8 cellular contexts compared by ENCODE assay signal in the genomic region with DNA sequence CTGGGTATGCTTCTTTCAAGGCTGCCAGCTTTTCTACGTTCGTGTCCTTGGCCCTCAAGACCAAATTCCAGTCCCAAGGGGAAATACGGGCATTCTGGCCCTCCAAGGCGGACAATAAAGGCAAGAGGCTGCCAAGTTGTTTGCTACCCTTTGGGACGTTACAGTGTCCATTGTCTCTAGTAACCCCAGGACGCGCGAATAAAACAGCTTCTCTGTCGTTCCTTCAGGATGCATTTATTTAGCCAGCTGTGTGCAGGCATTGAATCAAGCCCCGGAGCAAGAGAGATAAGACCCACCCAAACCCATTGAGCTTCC. TPM values are rescaled to one million over a fixed set of nuclear protein-coding genes. Genes with fewer than 3 reads are reported as not detected.
DNase-seq lines count a peak whose midpoint lies in the region; ATAC-seq and TF ChIP-seq lines count a peak whose summit lies in the region.

No MANE protein-coding gene starts in this region.

- peak overlapping the region; percentile 93 to 98 (median 96) for H3K4me3 Mint-ChIP-seq in CD4-positive, alpha-beta memory T cell
- H3K4me3 Mint-ChIP-seq in endothelial cell (ENCODE audit: unreplicated experiment): peak overlapping the region; percentile 95

- no peak for DNase-seq in CD4-positive, alpha-beta memory T cell
- DNase-seq in endothelial cell (ENCODE audit: low spot score) (no peak), osteoblast (ENCODE audit: insufficient read length, low spot score, missing footprints) (no peak), D341Med (ENCODE audit: low spot score) (no peak), AG20443 (ENCODE audit: low spot score) (no peak)

- H3K9me3 ChIP-seq in CD4-positive, alpha-beta memory T cell (ENCODE audit: control insufficient read depth in 1 of 2, low read length in 2 of 2): no peaks in the 10 kb centered on the region
- no peaks in the 10 kb centered on the region for H3K9me3 ChIP-seq in OCI-LY1 (ENCODE audit: low read length)
- H3K9me3 ChIP-seq in osteoblast (ENCODE audit: low read depth, low read length): no peaks in the 10 kb centered on the region

- H3K79me2 ChIP-seq in OCI-LY1 (ENCODE audit: insufficient read depth, low read length) (peaks cover 8% of the 10 kb centered on the region; the same call in 1 of the 2 replicates), osteoblast (ENCODE audit: insufficient read depth, low read length) (peaks cover 29% of the 10 kb centered on the region)

- H2AFZ ChIP-seq in OCI-LY1 (ENCODE audit: low read length) (0 out of 2 replicates have a peak overlapping the region, but pooled peaks have one; percentile 13), osteoblast (ENCODE audit: low read length) (peak overlapping the region; percentile 96)

- peaks cover 13 to 22% of the 10 kb centered on the region in 2 donors for H3K36me3 Mint-ChIP-seq in CD4-positive, alpha-beta memory T cell
- peaks cover 9% of the 10 kb centered on the region for H3K36me3 Mint-ChIP-seq in endothelial cell (ENCODE audit: low read depth, unreplicated experiment)

- CTCF ChIA-PET in CD4-positive, alpha-beta memory T cell (lab: Charles Lee; ENCODE audit: partially characterized antibody): interaction anchor here (0.9 to 9.5 kb wide), 23 partner anchors 9 to 189 kb away, joined by 3 to 89 read pairs (median 8); a partner anchor contains a TSS

- peaks cover 0 to 2% (median 0%) of the 10 kb centered on the region in 8 donors for H3K9me3 Mint-ChIP-seq in CD4-positive, alpha-beta memory T cell
- no peaks in the 10 kb centered on the region for H3K9me3 Mint-ChIP-seq in endothelial cell (ENCODE audit: unreplicated experiment)

- intact Hi-C loops in CD4-positive, alpha-beta memory T cell (cut with micrococcal nuclease): no loop called here

- H3K27ac ChIP-seq in CD4-positive, alpha-beta memory T cell (ENCODE audit: low read depth, low read length): peak overlapping the region; percentile 71
- H3K27ac ChIP-seq in OCI-LY1 (ENCODE audit: low read depth, low read length, poor library complexity, severe bottlenecking) (peak overlapping the region; percentile 56), osteoblast (ENCODE audit: low read depth, low read length) (peak overlapping the region; percentile 88)

- H3F3A ChIP-seq in OCI-LY1 (ENCODE audit: insufficient read depth, low read length): no peaks in the 10 kb centered on the region

- peaks cover 22 to 44% (median 33%) of the 10 kb centered on the region in 4 donors for H3K4me1 Mint-ChIP-seq in CD4-positive, alpha-beta memory T cell
- peaks cover 22% of the 10 kb centered on the region for H3K4me1 Mint-ChIP-seq in endothelial cell (ENCODE audit: unreplicated experiment)

- H4K20me1 ChIP-seq in OCI-LY1 (ENCODE audit: insufficient read depth, low read length) (no peaks in the 10 kb centered on the region), osteoblast (ENCODE audit: insufficient read depth, low read length) (no peaks in the 10 kb centered on the region)

- peak overlapping the region; percentile 80 to 94 (median 92) for H3K27ac Mint-ChIP-seq in CD4-positive, alpha-beta memory T cell
- peak overlapping the region; percentile 97 for H3K27ac Mint-ChIP-seq in endothelial cell (ENCODE audit: unreplicated experiment)

- H3K27me3 ChIP-seq in CD4-positive, alpha-beta memory T cell (ENCODE audit: insufficient read depth, low read length): no peaks in the 10 kb centered on the region
- H3K27me3 ChIP-seq in OCI-LY1 (ENCODE audit: insufficient read depth, low read length): no peaks in the 10 kb centered on the region
- no peaks in the 10 kb centered on the region for H3K27me3 ChIP-seq in osteoblast (ENCODE audit: insufficient read depth, low read length)

- no peak for TF ChIP-seq CTCF in OCI-LY1 (IDR thresholded peaks at IDR 0.05; ENCODE audit: low read length)
- no peak for TF ChIP-seq CTCF in endothelial cell (IDR thresholded peaks at IDR 0.05; ENCODE audit: unreplicated experiment)
- no peak for TF ChIP-seq CTCF in osteoblast (IDR thresholded peaks at IDR 0.05; ENCODE audit: extremely low read depth, low read depth, low read length)

- peak overlapping the region; percentile 96 for H3K4me2 ChIP-seq in OCI-LY1 (ENCODE audit: low read length)
- H3K4me2 ChIP-seq in osteoblast (ENCODE audit: insufficient read depth, low read length): peak overlapping the region; percentile 100

- peaks cover 19% of the 10 kb centered on the region for H3K4me1 ChIP-seq in CD4-positive, alpha-beta memory T cell (ENCODE audit: insufficient read depth, low read length)
- H3K4me1 ChIP-seq in OCI-LY1 (ENCODE audit: insufficient read depth, low read length, severe bottlenecking) (peaks cover 20% of the 10 kb centered on the region), osteoblast (ENCODE audit: insufficient read depth, low read length) (peaks cover 21% of the 10 kb centered on the region)

- peak overlapping the region; percentile 87 for H3K9ac ChIP-seq in OCI-LY1 (ENCODE audit: low read length)

- no peaks in the 10 kb centered on the region for H3K9me2 ChIP-seq in OCI-LY1 (ENCODE audit: low read depth, low read length)

- H3K36me3 ChIP-seq in CD4-positive, alpha-beta memory T cell (ENCODE audit: insufficient read depth, low read length): peaks cover 6% of the 10 kb centered on the region
- peaks cover 13% of the 10 kb centered on the region; the same call in 1 of the 2 replicates for H3K36me3 ChIP-seq in OCI-LY1 (ENCODE audit: insufficient read depth, low read length)
- H3K36me3 ChIP-seq in osteoblast (ENCODE audit: insufficient read depth, low read length): peaks cover 8% of the 10 kb centered on the region

- H3K27me3 Mint-ChIP-seq in CD4-positive, alpha-beta memory T cell: no peaks in the 10 kb centered on the region
- peaks cover 7% of the 10 kb centered on the region for H3K27me3 Mint-ChIP-seq in endothelial cell (ENCODE audit: unreplicated experiment)

- ATAC-seq in HG03521 (IDR thresholded peaks at IDR 0.05; ENCODE audit: unreplicated experiment): no peak
- no peak for ATAC-seq in GM18907 (IDR thresholded peaks at IDR 0.05; ENCODE audit: unreplicated experiment)

- POLR2A ChIA-PET in CD4-positive, alpha-beta memory T cell (lab: Charles Lee; ENCODE audit: partially characterized antibody): interaction anchor here (0.8 to 4.3 kb wide), 28 partner anchors 9 to 503 kb away, joined by 3 to 91 read pairs (median 8); a partner anchor contains a TSS

- H3K4me3 ChIP-seq in CD4-positive, alpha-beta memory T cell (ENCODE audit: low read length in 2 of 2): peak overlapping the region; percentile 85 to 90
- H3K4me3 ChIP-seq in OCI-LY1 (ENCODE audit: low read depth, low read length, poor library complexity, severe bottlenecking) (peak overlapping the region; percentile 91), osteoblast (ENCODE audit: insufficient read depth, low read length) (peak overlapping the region; percentile 96)

RNA-seq across cellular contexts. Expression of a gene that starts 0.6 kb away (rescaled TPM):
- total RNA-seq in CD4-positive, alpha-beta memory T cell: 10 to 100 TPM; 22.6 to 26.7 TPM
- polyA plus RNA-seq in CD4-positive, alpha-beta memory T cell: 10 to 100 TPM; 56.5 to 62.2 TPM
- total RNA-seq in endothelial cell (ENCODE audit: unreplicated experiment) (16.2 TPM), osteoblast (21.2 and 23.5 TPM in 2 replicates)

RNA-seq across cellular contexts. Expression of a gene that starts 25.6 kb away (rescaled TPM):
- total RNA-seq in CD4-positive, alpha-beta memory T cell: under 1 TPM; 0.08 to 0.20 TPM
- polyA plus RNA-seq in CD4-positive, alpha-beta memory T cell: not detected
- 33.2 TPM for total RNA-seq in endothelial cell (ENCODE audit: unreplicated experiment)
- 15.9 and 16.6 TPM in 2 replicates for total RNA-seq in osteoblast

RNA-seq across cellular contexts. Expression of a gene that starts 33.7 kb away (rescaled TPM):
- total RNA-seq in CD4-positive, alpha-beta memory T cell: 100 to 1,000 TPM; 167 to 171 TPM
- 100 to 1,000 TPM; 428 to 552 TPM for polyA plus RNA-seq in CD4-positive, alpha-beta memory T cell
- 179 TPM for total RNA-seq in endothelial cell (ENCODE audit: unreplicated experiment)
- total RNA-seq in osteoblast: 240 and 278 TPM in 2 replicates

RNA-seq across cellular contexts. Expression of a gene that starts 34.0 kb away (rescaled TPM):
- 10 to 100 TPM; 31.1 to 31.7 TPM for total RNA-seq in CD4-positive, alpha-beta memory T cell
- polyA plus RNA-seq in CD4-positive, alpha-beta memory T cell: 10 to 100 TPM in 1 of 2 donors, 1 to 10 TPM in 1; 2.3 to 11.6 TPM
- total RNA-seq in endothelial cell (ENCODE audit: unreplicated experiment) (33.5 TPM), osteoblast (19.7 and 20.3 TPM in 2 replicates)

RNA-seq across cellular contexts. Expression of a gene that starts 40.5 kb away (rescaled TPM):
- 10 to 100 TPM; 17.5 to 19.5 TPM for total RNA-seq in CD4-positive, alpha-beta memory T cell
- polyA plus RNA-seq in CD4-positive, alpha-beta memory T cell: 1 to 10 TPM; 3.0 to 5.1 TPM
- total RNA-seq in endothelial cell (ENCODE audit: unreplicated experiment) (157 TPM), osteoblast (0.36 TPM in 1 of 2 replicates, not detected in the other)

Comparison
In these comparisons a context has a peak if more than half of its experiments do, and no peak if none do; other contexts are left out.
1. RNA of a gene that starts 25.6 kb away (total RNA-seq): 33.2 TPM in endothelial cell (single experiment) and 15.9 to 16.6 TPM in osteoblast; 0.08 to 0.20 TPM in CD4-positive, alpha-beta memory T cell; every median in the first group is over 10 times any median in the second.
2. Peak in every context shown above with its lines, with median percentiles within 50 percentile points of each other: H3K27ac ChIP-seq and H3K4me3 ChIP-seq.